In the genomic region with DNA sequence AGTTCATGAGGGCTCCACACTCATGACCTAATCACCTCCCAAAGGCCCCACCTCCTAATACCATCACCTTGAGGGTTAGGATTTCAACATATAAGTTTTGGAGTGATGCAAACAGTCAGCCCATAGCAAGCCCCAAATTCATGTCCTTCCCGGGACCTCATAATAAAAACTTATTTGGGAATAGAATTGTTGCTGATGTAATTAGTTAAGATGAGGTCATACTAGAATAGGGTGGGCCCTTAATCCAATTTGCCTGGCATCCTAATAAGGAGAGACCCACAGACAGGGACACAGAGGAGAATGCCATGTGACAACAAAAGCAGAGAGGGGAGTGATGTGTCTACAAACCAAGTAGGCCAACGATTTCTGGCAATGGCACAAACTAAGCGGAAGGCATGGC, we compare ENCODE assay signal across 31 cellular contexts.
"Had no signal": no experiment of that assay in that cellular context is flagged by ENCODE, and none has a peak within 500 bp of the region (broad histone marks: within the 10 kb centered on the region; RNA-seq: fewer than 3 reads in every experiment).

No MANE protein-coding gene starts in this region.

- H3K36me3 ChIP-seq: ascending aorta, breast epithelium had no signal

- H3K4me1 ChIP-seq: ascending aorta had no signal

- H3K27me3 ChIP-seq: ascending aorta, breast epithelium had no signal

- FAIRE-seq: TTC549 had no signal

- DNase-seq: activated CD4-positive, alpha-beta memory T cell treated with anti-CD3 and anti-CD28 coated beads, Interleukin-2, amount 10 ng/mL, durations not matched to agents 7 days and 5 days; activated CD4-positive, alpha-beta T cell treated with anti-CD3 and anti-CD28 coated beads for 1 hour; activated CD4-positive, alpha-beta T cell treated with anti-CD3 and anti-CD28 coated beads for 36 hours; activated CD4-positive, alpha-beta T cell treated with anti-CD3 and anti-CD28 coated beads for 48 hours; activated CD4-positive, alpha-beta T cell treated with anti-CD3 and anti-CD28 coated beads, Interleukin-2, amount 10 ng/mL, durations not matched to agents 7 days and 5 days; activated CD4-positive, alpha-beta T cell treated with anti-CD3 and anti-CD28 coated beads, Interleukin-2, amount 50 U/mL, for 48 hours; activated CD4-positive, CD25-positive, alpha-beta regulatory T cell; activated CD8-positive, alpha-beta memory T cell treated with anti-CD3 and anti-CD28 coated beads for 24 hours; activated CD8-positive, alpha-beta memory T cell treated with anti-CD3 and anti-CD28 coated beads, Interleukin-2, amount 10 ng/mL, durations not matched to agents 7 days and 5 days; activated CD8-positive, alpha-beta memory T cell treated with anti-CD3 and anti-CD28 coated beads, Interleukin-2, amount 50 U/mL, for 48 hours; activated CD8-positive, alpha-beta T cell treated with anti-CD3 and anti-CD28 coated beads, Interleukin-2, amount 10 ng/mL, durations not matched to agents 7 days and 5 days; activated effector memory CD4-positive, alpha-beta T cell treated with Interleukin-2 at 50 U/mL for 16 hours; activated gamma-delta T cell; activated naive CD4-positive, alpha-beta T cell treated with anti-CD3 and anti-CD28 coated beads, Interleukin-2, amount 10 ng/mL, durations not matched to agents 7 days and 5 days; activated naive CD4-positive, alpha-beta T cell treated with Interleukin-2 at 50 U/mL for 16 hours; activated naive CD8-positive, alpha-beta T cell treated with anti-CD3 and anti-CD28 coated beads, Interleukin-2, amount 10 ng/mL, durations not matched to agents 7 days and 5 days; activated naive CD8-positive, alpha-beta T cell treated with anti-CD3 and anti-CD28 coated beads, Interleukin-2, amount 50 U/mL, for 24 hours; activated T-cell treated with anti-CD3 and anti-CD28 coated beads, Interleukin-2, amount 50 U/mL, for 24 hours; activated T-cell treated with anti-CD3 and anti-CD28 coated beads, Interleukin-2, amount 50 U/mL, for 48 hours; amygdala; anterior cingulate cortex; central memory CD4-positive, alpha-beta T cell; T-helper 1 cell; T-helper 2 cell; T-helper 9 cell had no signal

- H3K4me3 ChIP-seq: ascending aorta, breast epithelium had no signal

- ATAC-seq: activated CD4-positive, alpha-beta T cell treated with anti-CD3 and anti-CD28 coated beads for 36 hours; activated CD4-positive, CD25-positive, alpha-beta regulatory T cell treated with anti-CD3 and anti-CD28 coated beads, Interleukin-2, amount 50 U/mL, for 24 hours; activated CD8-positive, alpha-beta memory T cell treated with anti-CD3 and anti-CD28 coated beads, Interleukin-2, amount 10 ng/mL, durations not matched to agents 7 days and 5 days; activated CD8-positive, alpha-beta T cell treated with anti-CD3 and anti-CD28 coated beads, Interleukin-2, amount 10 ng/mL, durations not matched to agents 7 days and 5 days; activated naive CD8-positive, alpha-beta T cell treated with anti-CD3 and anti-CD28 coated beads, Interleukin-2, amount 50 U/mL, for 24 hours; WTC11 had no signal

- H3K9me3 ChIP-seq: ascending aorta, breast epithelium had no signal

- H3K27ac ChIP-seq: ascending aorta, breast epithelium, VCaP had no signal
